2 cellular contexts compared by ENCODE assay signal in the genomic region with DNA sequence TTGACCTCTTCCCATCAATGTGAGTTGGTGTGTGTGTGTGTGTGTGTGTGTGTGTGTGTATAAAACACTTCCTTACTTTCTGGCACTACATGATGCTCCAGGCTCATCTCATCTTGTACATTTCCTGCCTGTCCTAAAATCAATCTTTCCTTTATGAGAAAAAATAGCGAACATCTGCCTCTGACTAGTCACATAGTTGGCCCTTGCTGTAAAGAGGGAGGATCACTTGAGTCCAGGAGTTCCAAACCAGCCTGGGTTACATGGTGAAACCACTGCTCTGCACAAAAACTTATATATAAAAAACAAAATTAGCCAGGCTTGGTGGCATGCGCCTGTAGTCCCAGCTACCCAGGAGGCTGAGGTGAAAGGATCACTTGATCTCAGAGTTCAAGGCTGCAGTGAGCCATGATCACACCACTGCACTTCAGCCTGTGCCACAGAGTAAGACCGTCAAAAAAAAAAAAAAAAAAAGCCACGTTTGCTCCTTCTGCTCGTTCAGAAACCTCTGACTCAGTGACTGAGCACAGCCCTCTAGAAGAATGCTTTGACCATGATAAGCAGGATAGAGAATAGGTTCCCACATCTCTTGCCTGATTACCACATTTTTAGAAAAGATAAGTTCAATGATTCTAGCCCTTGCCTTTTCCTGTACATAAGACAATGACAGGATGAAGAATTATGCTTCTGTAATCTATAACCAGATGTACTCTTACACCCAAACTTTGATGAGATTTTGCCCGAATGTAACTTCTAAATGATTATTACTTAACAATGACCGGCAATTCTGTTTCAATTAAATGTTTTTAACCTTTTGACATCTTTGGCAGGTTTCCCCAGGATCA.
TF ChIP-seq lines count a peak whose summit lies in the region.

No MANE protein-coding gene starts in this region.

TF ChIP-seq in liver, 16 proteins besides CTCF, POLR2A, EP300 and RAD21:
- TF ChIP-seq SP1 (IDR thresholded peaks at IDR 0.05) (no peak), NR2F2 (IDR thresholded peaks at IDR 0.05) (peak; percentile 67), YY1 (IDR thresholded peaks at IDR 0.05) (no peak)
- TF ChIP-seq, protein P1, sequence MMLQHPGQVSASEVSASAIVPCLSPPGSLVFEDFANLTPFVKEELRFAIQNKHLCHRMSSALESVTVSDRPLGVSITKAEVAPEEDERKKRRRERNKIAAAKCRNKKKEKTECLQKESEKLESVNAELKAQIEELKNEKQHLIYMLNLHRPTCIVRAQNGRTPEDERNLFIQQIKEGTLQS (IDR thresholded peaks at IDR 0.05) = no peak

TF ChIP-seq in HepG2, 621 proteins besides CTCF, POLR2A, EP300 and RAD21:
- no peak for TF ChIP-seq ZFX (CRISPR knock-in tag; IDR thresholded peaks at IDR 0.05; ENCODE audit: low read depth)
- no peak for TF ChIP-seq STAT5B (CRISPR knock-in tag; IDR thresholded peaks at IDR 0.05)
- TF ChIP-seq ZNF674 (CRISPR knock-in tag; IDR thresholded peaks at IDR 0.05; ENCODE audit: low read depth) = no peak
- TF ChIP-seq, protein P2, sequence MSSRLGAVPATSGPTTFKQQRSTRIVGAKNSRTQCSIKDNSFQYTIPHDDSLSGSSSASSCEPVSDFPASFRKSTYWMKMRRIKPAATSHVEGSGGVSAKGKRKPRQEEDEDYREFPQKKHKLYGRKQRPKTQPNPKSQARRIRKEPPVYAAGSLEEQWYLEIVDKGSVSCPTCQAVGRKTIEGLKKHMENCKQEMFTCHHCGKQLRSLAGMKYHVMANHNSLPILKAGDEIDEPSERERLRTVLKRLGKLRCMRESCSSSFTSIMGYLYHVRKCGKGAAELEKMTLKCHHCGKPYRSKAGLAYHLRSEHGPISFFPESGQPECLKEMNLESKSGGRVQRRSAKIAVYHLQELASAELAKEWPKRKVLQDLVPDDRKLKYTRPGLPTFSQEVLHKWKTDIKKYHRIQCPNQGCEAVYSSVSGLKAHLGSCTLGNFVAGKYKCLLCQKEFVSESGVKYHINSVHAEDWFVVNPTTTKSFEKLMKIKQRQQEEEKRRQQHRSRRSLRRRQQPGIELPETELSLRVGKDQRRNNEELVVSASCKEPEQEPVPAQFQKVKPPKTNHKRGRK (CRISPR knock-in tag; IDR thresholded peaks at IDR 0.05) = no peak
- TF ChIP-seq, protein P3, sequence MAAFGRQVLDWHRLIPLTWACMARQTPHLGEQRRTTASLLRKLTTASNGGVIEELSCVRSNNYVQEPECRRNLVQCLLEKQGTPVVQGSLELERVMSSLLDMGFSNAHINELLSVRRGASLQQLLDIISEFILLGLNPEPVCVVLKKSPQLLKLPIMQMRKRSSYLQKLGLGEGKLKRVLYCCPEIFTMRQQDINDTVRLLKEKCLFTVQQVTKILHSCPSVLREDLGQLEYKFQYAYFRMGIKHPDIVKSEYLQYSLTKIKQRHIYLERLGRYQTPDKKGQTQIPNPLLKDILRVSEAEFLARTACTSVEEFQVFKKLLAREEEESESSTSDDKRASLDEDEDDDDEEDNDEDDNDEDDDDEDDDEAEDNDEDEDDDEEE (CRISPR knock-in tag; IDR thresholded peaks at IDR 0.05) = no peak
- TF ChIP-seq SP4 (CRISPR knock-in tag; IDR thresholded peaks at IDR 0.05) = no peak
- no peak for TF ChIP-seq U2AF2 (IDR thresholded peaks at IDR 0.05; ENCODE audit: low read depth, low read length)
- no peak for TF ChIP-seq ZBTB21 (CRISPR knock-in tag; IDR thresholded peaks at IDR 0.05)
- TF ChIP-seq ADNP (CRISPR knock-in tag; IDR thresholded peaks at IDR 0.05) = no peak
- TF ChIP-seq, protein P4, sequence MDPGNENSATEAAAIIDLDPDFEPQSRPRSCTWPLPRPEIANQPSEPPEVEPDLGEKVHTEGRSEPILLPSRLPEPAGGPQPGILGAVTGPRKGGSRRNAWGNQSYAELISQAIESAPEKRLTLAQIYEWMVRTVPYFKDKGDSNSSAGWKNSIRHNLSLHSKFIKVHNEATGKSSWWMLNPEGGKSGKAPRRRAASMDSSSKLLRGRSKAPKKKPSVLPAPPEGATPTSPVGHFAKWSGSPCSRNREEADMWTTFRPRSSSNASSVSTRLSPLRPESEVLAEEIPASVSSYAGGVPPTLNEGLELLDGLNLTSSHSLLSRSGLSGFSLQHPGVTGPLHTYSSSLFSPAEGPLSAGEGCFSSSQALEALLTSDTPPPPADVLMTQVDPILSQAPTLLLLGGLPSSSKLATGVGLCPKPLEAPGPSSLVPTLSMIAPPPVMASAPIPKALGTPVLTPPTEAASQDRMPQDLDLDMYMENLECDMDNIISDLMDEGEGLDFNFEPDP (CRISPR knock-in tag; conservative IDR thresholded peaks at IDR 0.05) = no peak
- no peak for TF ChIP-seq ZNF75D (CRISPR knock-in tag; IDR thresholded peaks at IDR 0.05; ENCODE audit: borderline replicate concordance)
- TF ChIP-seq ZMYM2 (CRISPR knock-in tag; IDR thresholded peaks at IDR 0.05) = no peak
- no peak for TF ChIP-seq IRX3 (CRISPR knock-in tag; IDR thresholded peaks at IDR 0.05; ENCODE audit: borderline replicate concordance, low read depth)
